Comparison of ENCODE assay signal across 1 cellular context in genomic region chr17:40803617-40804082, GRCh38.
TF ChIP-seq lines count a peak whose summit lies in the region.

No MANE protein-coding gene starts in this region.

TF ChIP-seq in HepG2, 621 proteins besides CTCF, POLR2A, EP300 and RAD21 (continues in another document):
- TF ChIP-seq SOX6 (IDR thresholded peaks at IDR 0.05) (no peak), SOX6 (CRISPR knock-in tag; IDR thresholded peaks at IDR 0.05) (0 out of 2 replicates have a peak, but pooled peaks have one; percentile 26), HIVEP1 (CRISPR knock-in tag; IDR thresholded peaks at IDR 0.05) (no peak), ZNF17 (CRISPR knock-in tag; IDR thresholded peaks at IDR 0.05) (no peak), ZNF329 (CRISPR knock-in tag; IDR thresholded peaks at IDR 0.05; ENCODE audit: low read depth) (no peak), ZNF274 (CRISPR knock-in tag; IDR thresholded peaks at IDR 0.05) (0 out of 2 replicates have a peak, but pooled peaks have one; percentile 38), MYNN (CRISPR knock-in tag; IDR thresholded peaks at IDR 0.05; ENCODE audit: low read depth) (no peak), XRCC5 (optimal IDR thresholded peaks at IDR 0.05; ENCODE audit: low read length) (peak; percentile 98), HDAC2 (CRISPR knock-in tag; IDR thresholded peaks at IDR 0.05) (peak; percentile 36; the same call in 1 of the 2 replicates), SSRP1 (CRISPR knock-in tag; IDR thresholded peaks at IDR 0.05) (0 out of 2 replicates have a peak, but pooled peaks have one; percentile 70), STAG1 (CRISPR knock-in tag; IDR thresholded peaks at IDR 0.05) (peak; percentile 98), SIN3B (IDR thresholded peaks at IDR 0.05; ENCODE audit: low read length) (no peak; the same call in 1 of the 2 replicates), TEAD3 (CRISPR knock-in tag; optimal IDR thresholded peaks at IDR 0.05; ENCODE audit: borderline replicate concordance) (peak; percentile 84), ZNF652 (CRISPR knock-in tag; IDR thresholded peaks at IDR 0.05; ENCODE audit: borderline replicate concordance, low read depth) (no peak), JUN (CRISPR knock-in tag; IDR thresholded peaks at IDR 0.05) (0 out of 2 replicates have a peak, but pooled peaks have one; percentile 40), DNMT3B (CRISPR knock-in tag; conservative IDR thresholded peaks at IDR 0.05) (0 out of 2 replicates have a peak, but pooled peaks have one; percentile 42), ZNF574 (CRISPR knock-in tag; IDR thresholded peaks at IDR 0.05) (peak; percentile 53), ZMYM4 (CRISPR knock-in tag; IDR thresholded peaks at IDR 0.05) (0 out of 2 replicates have a peak, but pooled peaks have one; percentile 50), ERF (CRISPR knock-in tag; IDR thresholded peaks at IDR 0.05) (peak; percentile 70; the same call in 1 of the 2 replicates), HOXA5 (CRISPR knock-in tag; IDR thresholded peaks at IDR 0.05) (peak; percentile 49; the same call in 1 of the 2 replicates), ZBTB7B (CRISPR knock-in tag; IDR thresholded peaks at IDR 0.05) (peak; percentile 20; the same call in 1 of the 2 replicates), TAF1 (CRISPR knock-in tag; IDR thresholded peaks at IDR 0.05) (no peak), SP1 (IDR thresholded peaks at IDR 0.05) (no peak), SP1 (CRISPR knock-in tag; IDR thresholded peaks at IDR 0.05) (0 out of 2 replicates have a peak, but pooled peaks have one; percentile 26), ZNF124 (CRISPR knock-in tag; IDR thresholded peaks at IDR 0.05) (peak; percentile 84; the same call in 1 of the 2 replicates), KDM3A (CRISPR knock-in tag; IDR thresholded peaks at IDR 0.05; ENCODE audit: low read depth) (0 out of 2 replicates have a peak, but pooled peaks have one; percentile 79), KLF6 (CRISPR knock-in tag; IDR thresholded peaks at IDR 0.05) (0 out of 2 replicates have a peak, but pooled peaks have one; percentile 69), ZNF629 (CRISPR knock-in tag; conservative IDR thresholded peaks at IDR 0.05) (no peak), ELF3 (CRISPR knock-in tag; IDR thresholded peaks at IDR 0.05) (0 out of 2 replicates have a peak, but pooled peaks have one; percentile 61), MAX (IDR thresholded peaks at IDR 0.05) (peak; percentile 54; the same call in 1 of the 2 replicates), ZFX (CRISPR knock-in tag; IDR thresholded peaks at IDR 0.05; ENCODE audit: low read depth) (0 out of 2 replicates have a peak, but pooled peaks have one; percentile 19), ZNF33B (CRISPR knock-in tag; IDR thresholded peaks at IDR 0.05) (0 out of 2 replicates have a peak, but pooled peaks have one; percentile 26), GATAD2A (CRISPR knock-in tag; IDR thresholded peaks at IDR 0.05) (peak; percentile 67; the same call in 1 of the 2 replicates), ZKSCAN1 (IDR thresholded peaks at IDR 0.05; ENCODE audit: low read length) (peak; percentile 33; the same call in 1 of the 2 replicates), POGK (CRISPR knock-in tag; conservative IDR thresholded peaks at IDR 0.05) (peak; percentile 66; the same call in 1 of the 2 replicates), JUNB (CRISPR knock-in tag; IDR thresholded peaks at IDR 0.05; ENCODE audit: borderline replicate concordance) (no peak), KAT8 (CRISPR knock-in tag; IDR thresholded peaks at IDR 0.05) (0 out of 2 replicates have a peak, but pooled peaks have one; percentile 45), SMC3 (IDR thresholded peaks at IDR 0.05; ENCODE audit: low read length) (peak; percentile 95)
- TF ChIP-seq, protein P1, sequence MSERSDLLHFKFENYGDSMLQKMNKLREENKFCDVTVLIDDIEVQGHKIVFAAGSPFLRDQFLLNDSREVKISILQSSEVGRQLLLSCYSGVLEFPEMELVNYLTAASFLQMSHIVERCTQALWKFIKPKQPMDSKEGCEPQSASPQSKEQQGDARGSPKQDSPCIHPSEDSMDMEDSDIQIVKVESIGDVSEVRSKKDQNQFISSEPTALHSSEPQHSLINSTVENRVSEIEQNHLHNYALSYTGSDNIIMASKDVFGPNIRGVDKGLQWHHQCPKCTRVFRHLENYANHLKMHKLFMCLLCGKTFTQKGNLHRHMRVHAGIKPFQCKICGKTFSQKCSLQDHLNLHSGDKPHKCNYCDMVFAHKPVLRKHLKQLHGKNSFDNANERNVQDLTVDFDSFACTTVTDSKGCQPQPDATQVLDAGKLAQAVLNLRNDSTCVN (CRISPR knock-in tag; IDR thresholded peaks at IDR 0.05; ENCODE audit: borderline replicate concordance) = peak; percentile 52; the same call in 1 of the 2 replicates
- TF ChIP-seq, protein P2, sequence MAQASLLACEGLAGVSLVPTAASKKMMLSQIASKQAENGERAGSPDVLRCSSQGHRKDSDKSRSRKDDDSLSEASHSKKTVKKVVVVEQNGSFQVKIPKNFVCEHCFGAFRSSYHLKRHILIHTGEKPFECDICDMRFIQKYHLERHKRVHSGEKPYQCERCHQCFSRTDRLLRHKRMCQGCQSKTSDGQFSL (CRISPR knock-in tag; IDR thresholded peaks at IDR 0.05) = no peak
- TF ChIP-seq, protein P3, sequence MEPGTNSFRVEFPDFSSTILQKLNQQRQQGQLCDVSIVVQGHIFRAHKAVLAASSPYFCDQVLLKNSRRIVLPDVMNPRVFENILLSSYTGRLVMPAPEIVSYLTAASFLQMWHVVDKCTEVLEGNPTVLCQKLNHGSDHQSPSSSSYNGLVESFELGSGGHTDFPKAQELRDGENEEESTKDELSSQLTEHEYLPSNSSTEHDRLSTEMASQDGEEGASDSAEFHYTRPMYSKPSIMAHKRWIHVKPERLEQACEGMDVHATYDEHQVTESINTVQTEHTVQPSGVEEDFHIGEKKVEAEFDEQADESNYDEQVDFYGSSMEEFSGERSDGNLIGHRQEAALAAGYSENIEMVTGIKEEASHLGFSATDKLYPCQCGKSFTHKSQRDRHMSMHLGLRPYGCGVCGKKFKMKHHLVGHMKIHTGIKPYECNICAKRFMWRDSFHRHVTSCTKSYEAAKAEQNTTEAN (CRISPR knock-in tag; conservative IDR thresholded peaks at IDR 0.05) = 0 out of 2 replicates have a peak, but pooled peaks have one; percentile 25
- TF ChIP-seq, protein P4, sequence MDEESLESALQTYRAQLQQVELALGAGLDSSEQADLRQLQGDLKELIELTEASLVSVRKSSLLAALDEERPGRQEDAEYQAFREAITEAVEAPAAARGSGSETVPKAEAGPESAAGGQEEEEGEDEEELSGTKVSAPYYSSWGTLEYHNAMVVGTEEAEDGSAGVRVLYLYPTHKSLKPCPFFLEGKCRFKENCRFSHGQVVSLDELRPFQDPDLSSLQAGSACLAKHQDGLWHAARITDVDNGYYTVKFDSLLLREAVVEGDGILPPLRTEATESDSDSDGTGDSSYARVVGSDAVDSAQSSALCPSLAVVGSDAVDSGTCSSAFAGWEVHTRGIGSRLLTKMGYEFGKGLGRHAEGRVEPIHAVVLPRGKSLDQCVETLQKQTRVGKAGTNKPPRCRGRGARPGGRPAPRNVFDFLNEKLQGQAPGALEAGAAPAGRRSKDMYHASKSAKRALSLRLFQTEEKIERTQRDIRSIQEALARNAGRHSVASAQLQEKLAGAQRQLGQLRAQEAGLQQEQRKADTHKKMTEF (CRISPR knock-in tag; IDR thresholded peaks at IDR 0.05) = peak; percentile 56
- TF ChIP-seq, protein P5, sequence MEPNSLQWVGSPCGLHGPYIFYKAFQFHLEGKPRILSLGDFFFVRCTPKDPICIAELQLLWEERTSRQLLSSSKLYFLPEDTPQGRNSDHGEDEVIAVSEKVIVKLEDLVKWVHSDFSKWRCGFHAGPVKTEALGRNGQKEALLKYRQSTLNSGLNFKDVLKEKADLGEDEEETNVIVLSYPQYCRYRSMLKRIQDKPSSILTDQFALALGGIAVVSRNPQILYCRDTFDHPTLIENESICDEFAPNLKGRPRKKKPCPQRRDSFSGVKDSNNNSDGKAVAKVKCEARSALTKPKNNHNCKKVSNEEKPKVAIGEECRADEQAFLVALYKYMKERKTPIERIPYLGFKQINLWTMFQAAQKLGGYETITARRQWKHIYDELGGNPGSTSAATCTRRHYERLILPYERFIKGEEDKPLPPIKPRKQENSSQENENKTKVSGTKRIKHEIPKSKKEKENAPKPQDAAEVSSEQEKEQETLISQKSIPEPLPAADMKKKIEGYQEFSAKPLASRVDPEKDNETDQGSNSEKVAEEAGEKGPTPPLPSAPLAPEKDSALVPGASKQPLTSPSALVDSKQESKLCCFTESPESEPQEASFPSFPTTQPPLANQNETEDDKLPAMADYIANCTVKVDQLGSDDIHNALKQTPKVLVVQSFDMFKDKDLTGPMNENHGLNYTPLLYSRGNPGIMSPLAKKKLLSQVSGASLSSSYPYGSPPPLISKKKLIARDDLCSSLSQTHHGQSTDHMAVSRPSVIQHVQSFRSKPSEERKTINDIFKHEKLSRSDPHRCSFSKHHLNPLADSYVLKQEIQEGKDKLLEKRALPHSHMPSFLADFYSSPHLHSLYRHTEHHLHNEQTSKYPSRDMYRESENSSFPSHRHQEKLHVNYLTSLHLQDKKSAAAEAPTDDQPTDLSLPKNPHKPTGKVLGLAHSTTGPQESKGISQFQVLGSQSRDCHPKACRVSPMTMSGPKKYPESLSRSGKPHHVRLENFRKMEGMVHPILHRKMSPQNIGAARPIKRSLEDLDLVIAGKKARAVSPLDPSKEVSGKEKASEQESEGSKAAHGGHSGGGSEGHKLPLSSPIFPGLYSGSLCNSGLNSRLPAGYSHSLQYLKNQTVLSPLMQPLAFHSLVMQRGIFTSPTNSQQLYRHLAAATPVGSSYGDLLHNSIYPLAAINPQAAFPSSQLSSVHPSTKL (CRISPR knock-in tag; IDR thresholded peaks at IDR 0.05) = peak; percentile 70
- TF ChIP-seq, protein P6, sequence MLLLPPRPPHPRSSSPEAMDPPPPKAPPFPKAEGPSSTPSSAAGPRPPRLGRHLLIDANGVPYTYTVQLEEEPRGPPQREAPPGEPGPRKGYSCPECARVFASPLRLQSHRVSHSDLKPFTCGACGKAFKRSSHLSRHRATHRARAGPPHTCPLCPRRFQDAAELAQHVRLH (CRISPR knock-in tag; IDR thresholded peaks at IDR 0.05; ENCODE audit: borderline replicate concordance, low read depth) = peak; percentile 73; the same call in 1 of the 2 replicates
- TF ChIP-seq, protein P7, sequence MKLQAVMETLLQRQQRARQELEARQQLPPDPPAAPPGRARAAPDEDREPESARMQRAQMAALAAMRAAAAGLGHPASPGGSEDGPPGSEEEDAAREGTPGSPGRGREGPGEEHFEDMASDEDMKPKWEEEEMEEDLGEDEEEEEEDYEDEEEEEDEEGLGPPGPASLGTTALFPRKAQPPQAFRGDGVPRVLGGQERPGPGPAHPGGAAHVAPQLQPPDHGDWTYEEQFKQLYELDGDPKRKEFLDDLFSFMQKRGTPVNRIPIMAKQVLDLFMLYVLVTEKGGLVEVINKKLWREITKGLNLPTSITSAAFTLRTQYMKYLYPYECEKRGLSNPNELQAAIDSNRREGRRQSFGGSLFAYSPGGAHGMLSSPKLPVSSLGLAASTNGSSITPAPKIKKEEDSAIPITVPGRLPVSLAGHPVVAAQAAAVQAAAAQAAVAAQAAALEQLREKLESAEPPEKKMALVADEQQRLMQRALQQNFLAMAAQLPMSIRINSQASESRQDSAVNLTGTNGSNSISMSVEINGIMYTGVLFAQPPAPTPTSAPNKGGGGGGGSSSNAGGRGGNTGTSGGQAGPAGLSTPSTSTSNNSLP (IDR thresholded peaks at IDR 0.05; ENCODE audit: low read depth, low read length) = peak; percentile 46
- TF ChIP-seq, protein P8, sequence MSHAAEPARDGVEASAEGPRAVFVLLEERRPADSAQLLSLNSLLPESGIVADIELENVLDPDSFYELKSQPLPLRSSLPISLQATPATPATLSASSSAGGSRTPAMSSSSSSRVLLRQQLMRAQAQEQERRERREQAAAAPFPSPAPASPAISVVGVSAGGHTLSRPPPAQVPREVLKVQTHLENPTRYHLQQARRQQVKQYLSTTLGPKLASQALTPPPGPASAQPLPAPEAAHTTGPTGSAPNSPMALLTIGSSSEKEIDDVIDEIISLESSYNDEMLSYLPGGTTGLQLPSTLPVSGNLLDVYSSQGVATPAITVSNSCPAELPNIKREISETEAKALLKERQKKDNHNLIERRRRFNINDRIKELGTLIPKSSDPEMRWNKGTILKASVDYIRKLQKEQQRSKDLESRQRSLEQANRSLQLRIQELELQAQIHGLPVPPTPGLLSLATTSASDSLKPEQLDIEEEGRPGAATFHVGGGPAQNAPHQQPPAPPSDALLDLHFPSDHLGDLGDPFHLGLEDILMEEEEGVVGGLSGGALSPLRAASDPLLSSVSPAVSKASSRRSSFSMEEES (CRISPR knock-in tag; IDR thresholded peaks at IDR 0.05) = 0 out of 2 replicates have a peak, but pooled peaks have one; percentile 17
